In the genomic region with DNA sequence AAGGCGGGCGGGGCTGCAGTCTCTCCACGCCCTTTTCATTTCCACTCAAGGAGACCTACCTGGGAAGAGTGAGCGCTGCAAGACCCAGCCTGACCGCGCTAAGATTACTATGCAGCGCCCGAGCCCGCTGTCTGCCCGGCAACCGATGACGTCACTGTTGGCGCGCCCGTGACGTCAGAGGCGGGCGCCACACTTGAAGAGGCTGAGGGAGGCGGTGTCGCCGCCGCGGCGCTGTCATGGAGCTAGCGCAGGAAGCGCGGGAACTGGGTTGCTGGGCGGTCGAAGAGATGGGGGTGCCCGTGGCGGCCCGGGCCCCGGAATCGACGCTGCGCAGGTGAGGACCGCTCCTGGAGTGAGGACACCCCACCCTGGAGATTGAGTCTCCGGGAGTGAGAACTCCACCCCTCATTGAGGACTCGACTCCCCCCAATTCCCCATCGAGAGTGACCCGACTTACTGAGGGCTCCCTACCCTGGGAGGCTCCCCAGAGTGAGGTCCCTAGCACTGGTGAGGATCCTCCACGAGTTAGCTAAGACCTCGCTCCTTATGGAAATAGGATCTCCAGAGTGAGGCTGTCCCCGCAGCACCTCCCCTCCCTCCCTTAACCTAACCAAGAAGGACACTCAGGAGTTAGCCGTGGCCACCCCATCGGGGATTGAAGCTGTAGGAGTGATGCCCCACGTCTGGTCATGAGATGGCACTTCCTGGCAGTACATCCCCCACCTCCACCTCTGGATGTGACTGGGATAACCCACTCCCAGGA, we compare ENCODE assay signal across 8 cellular contexts. TPM values are rescaled to one million over a fixed set of nuclear protein-coding genes. Genes with fewer than 3 reads are reported as not detected.
DNase-seq lines count a peak whose midpoint lies in the region; ATAC-seq, FAIRE-seq and TF ChIP-seq lines count a peak whose summit lies in the region.

A gene with protein sequence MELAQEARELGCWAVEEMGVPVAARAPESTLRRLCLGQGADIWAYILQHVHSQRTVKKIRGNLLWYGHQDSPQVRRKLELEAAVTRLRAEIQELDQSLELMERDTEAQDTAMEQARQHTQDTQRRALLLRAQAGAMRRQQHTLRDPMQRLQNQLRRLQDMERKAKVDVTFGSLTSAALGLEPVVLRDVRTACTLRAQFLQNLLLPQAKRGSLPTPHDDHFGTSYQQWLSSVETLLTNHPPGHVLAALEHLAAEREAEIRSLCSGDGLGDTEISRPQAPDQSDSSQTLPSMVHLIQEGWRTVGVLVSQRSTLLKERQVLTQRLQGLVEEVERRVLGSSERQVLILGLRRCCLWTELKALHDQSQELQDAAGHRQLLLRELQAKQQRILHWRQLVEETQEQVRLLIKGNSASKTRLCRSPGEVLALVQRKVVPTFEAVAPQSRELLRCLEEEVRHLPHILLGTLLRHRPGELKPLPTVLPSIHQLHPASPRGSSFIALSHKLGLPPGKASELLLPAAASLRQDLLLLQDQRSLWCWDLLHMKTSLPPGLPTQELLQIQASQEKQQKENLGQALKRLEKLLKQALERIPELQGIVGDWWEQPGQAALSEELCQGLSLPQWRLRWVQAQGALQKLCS (plus strand): TSS at position 177 of the 763 bp plus-strand sequence. CDS start 60 bp downstream, at position 237.

- 0 to 12% (median 1%) methylated on average over 9 to 47 of the region's 47 CpGs for WGBS in adrenal gland, 4 donors
- 1 to 2% methylated on average over 6 to 46 of the region's 47 CpGs for WGBS in upper lobe of left lung, 2 donors

- peak; percentile 65 for TF ChIP-seq POLR2A in GM12891 (IDR thresholded peaks at IDR 0.05; ENCODE audit: low read depth, low read length)
- TF ChIP-seq POLR2A in adrenal gland (IDR thresholded peaks at IDR 0.05): peak; percentile 34 to 40
- peak in 2 of 4 donors; percentile 44 to 61 for TF ChIP-seq POLR2A in upper lobe of left lung (IDR thresholded peaks at IDR 0.05)

- H3K27ac ChIP-seq in adrenal gland: peak within 1 kb of the TSS in 2 of 5 donors; percentile 17 to 55
- peak within 1 kb of the TSS; percentile 48 to 80 (median 68) for H3K27ac ChIP-seq in upper lobe of left lung

- peak in 4 of 6 experiments; percentile 22 to 36 (median 32) for TF ChIP-seq CTCF in adrenal gland (IDR thresholded peaks at IDR 0.05)
- peak in 4 of 6 experiments; percentile 20 to 54 (median 40) for TF ChIP-seq CTCF in upper lobe of left lung (IDR thresholded peaks at IDR 0.05)

- H3K4me3 ChIP-seq in adrenal gland: peak within 1 kb of the TSS; percentile 45 to 78 (median 52)
- peak within 1 kb of the TSS; percentile 59 to 82 (median 74) for H3K4me3 ChIP-seq in upper lobe of left lung

- H3K9me3 ChIP-seq in adrenal gland (replicated peaks in 1 of 3) (no peaks in the 10 kb centered on the region), upper lobe of left lung (peaks cover 0 to 6% (median 0%) of the 10 kb centered on the region in 4 donors)

- FAIRE-seq in GM12891 (lab: Jason Lieb, UNC): peak; percentile 98

- TF ChIP-seq EP300 in upper lobe of left lung (IDR thresholded peaks at IDR 0.05): no peak

- H3K4me1 ChIP-seq in adrenal gland (replicated peaks in 1 of 2): peaks cover 6 to 10% of the 10 kb centered on the region in 2 donors
- peaks cover 6 to 16% (median 12%) of the 10 kb centered on the region in 4 donors for H3K4me1 ChIP-seq in upper lobe of left lung

- ATAC-seq in HG02840 (IDR thresholded peaks at IDR 0.05; ENCODE audit: low FRiP score, unreplicated experiment): peak; percentile 79
- peak; percentile 92 to 97 for ATAC-seq in upper lobe of left lung (ENCODE audit: low FRiP score in 2 of 2)

- intact Hi-C loops in adrenal gland (cut with DNase I) (no loop called here), cardiac septum (cut with DNase I) (loop anchor here (2.0 to 5.0 kb wide), 2 partner anchors 16 to 65 kb away; a partner anchor contains a TSS)

- no peaks in the 10 kb centered on the region for H3K27me3 ChIP-seq in adrenal gland
- no peaks in the 10 kb centered on the region for H3K27me3 ChIP-seq in upper lobe of left lung

- no peaks in the 10 kb centered on the region for H3K36me3 ChIP-seq in adrenal gland (replicated peaks in 1 of 2)
- peaks cover 0 to 8% (median 4%) of the 10 kb centered on the region in 4 donors for H3K36me3 ChIP-seq in upper lobe of left lung

- DNase-seq in GM12891 (ENCODE audit: insufficient read length, low spot score) (peak; percentile 94), NCI-H146 treated with DMSO at 0.1 percent for 48 hours (lab: John Stamatoyannopoulos, UW; ENCODE audit: unreplicated experiment) (peak; percentile 85), T-helper 1 cell (peak; percentile 87 to 97 (median 91)), adrenal gland (peak; percentile 88 to 98 (median 96)), cardiac septum (ENCODE audit: low spot score) (peak; percentile 97), pons (ENCODE audit: low spot score) (peak; percentile 84), upper lobe of left lung (peak; percentile 95 to 100)

TF ChIP-seq in GM12891, 5 proteins besides CTCF, POLR2A, EP300 and RAD21:
- TF ChIP-seq PAX5 (IDR thresholded peaks at IDR 0.05; ENCODE audit: insufficient read depth, low read length, severe bottlenecking) (peak; percentile 8), TAF1 (IDR thresholded peaks at IDR 0.05; ENCODE audit: low read depth, low read length) (peak; percentile 72; the same call in 1 of the 2 replicates), POU2F2 (IDR thresholded peaks at IDR 0.05; ENCODE audit: low read depth, low read length) (no peak; the same call in 1 of the 2 replicates), SPI1 (IDR thresholded peaks at IDR 0.05; ENCODE audit: low read depth, low read length) (no peak), POLR2AphosphoS5 (IDR thresholded peaks at IDR 0.05; ENCODE audit: low read depth, low read length) (peak; percentile 69)
TF ChIP-seq in GM12891: peak in this region for 3.

RNA-seq across cellular contexts. Expression of the gene that starts here (rescaled TPM):
- 15.4 TPM for polyA plus RNA-seq in GM12891 (2012; ENCODE audit: low read depth, missing spikeins)
- total RNA-seq in adrenal gland (10 to 100 TPM in 5 of 8 donors, 1 to 10 TPM in 3; 6.2 to 22.4 (median 10.8) TPM), cardiac septum (5.9 TPM), upper lobe of left lung (10 to 100 TPM in 4 of 6 donors, 1 to 10 TPM in 2; 5.6 to 32.5 (median 11.3) TPM)
- 10 to 100 TPM in 2 of 3 donors, 1 to 10 TPM in 1; 5.2 to 38.2 (median 20.7) TPM for polyA plus RNA-seq in adrenal gland
